31 cellular contexts compared by ENCODE assay signal in the genomic region with DNA sequence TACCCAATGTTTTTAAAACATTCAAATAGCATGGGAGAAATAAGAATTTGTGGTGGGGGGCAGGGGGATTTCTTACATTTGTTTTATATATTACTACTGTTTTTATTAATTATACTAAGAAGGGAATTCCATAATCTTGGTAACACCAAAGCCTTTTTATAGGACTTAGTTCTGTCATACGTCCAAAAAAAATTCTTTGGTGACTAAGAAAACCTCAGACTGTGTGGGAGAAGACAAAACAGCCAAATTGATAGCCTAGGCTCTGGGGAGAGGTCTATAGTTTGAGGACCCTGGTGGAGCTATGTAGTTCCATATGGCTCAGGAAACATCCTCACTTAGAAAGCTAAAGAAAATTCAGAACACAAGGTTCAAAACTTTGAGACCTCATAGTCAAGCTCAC. TPM values are rescaled to one million over a fixed set of nuclear protein-coding genes. Genes with fewer than 3 reads are reported as not detected.
DNase-seq lines count a peak whose midpoint lies in the region; ATAC-seq and TF ChIP-seq lines count a peak whose summit lies in the region.
"Had no signal": no experiment of that assay in that cellular context is flagged by ENCODE, and none has a peak within 500 bp of the region (broad histone marks: within the 10 kb centered on the region; RNA-seq: fewer than 3 reads in every experiment).

No MANE protein-coding gene starts in this region.

- H3K4me3 ChIP-seq in IMR-90 (ENCODE audit: insufficient read depth, low read depth, low read length) (no peak overlapping the region), adipocyte (ENCODE audit: low read length) (no peak overlapping the region), fibroblast of the aortic adventitia (ENCODE audit: low read depth, low read length) (no peak overlapping the region), HAP-1 (no peak overlapping the region)
- H3K4me3 ChIP-seq: BLaER1 treated with 17β-estradiol and CSF1 and Interleukin-3, amounts not matched to agents 10 nM and 100 nM; transverse colon had no signal

- peak overlapping the region; percentile 59; the same call in 1 of the 2 replicates for H3K18ac ChIP-seq in IMR-90 (ENCODE audit: low read depth, low read length)

- dilution Hi-C loops in IMR-90 (cut with HindIII; ENCODE audit: low sequenced_read_pairs, unreplicated experiment) = no loop called here

- WGBS in IMR-90 (ENCODE audit: extremely low coverage in 2 of 2, insufficient read length in 1 of 2), 2 experiments = no CpG with 5 or more reads among the region's 1 CpG

- H3K79me1 ChIP-seq in IMR-90 (ENCODE audit: low read depth in 1 of 2, low read length in 2 of 2) = no peaks in the 10 kb centered on the region

- no peak for TF ChIP-seq RAD21 in IMR-90 (IDR thresholded peaks at IDR 0.05; ENCODE audit: low read length)

- DNase-seq in AG08395 (ENCODE audit: low spot score) = peak; percentile 14
- DNase-seq in IMR-90 = peak; percentile 35
- DNase-seq in adipocyte (ENCODE audit: low read depth) = peak; percentile 20
- DNase-seq in fibroblast of the aortic adventitia (ENCODE audit: low read depth) = peak; percentile 24
- DNase-seq in H4 (ENCODE audit: low spot score) = no peak
- no peak for DNase-seq in inferior parietal cortex (ENCODE audit: extremely low spot score)
- DNase-seq in HAP-1 (ENCODE audit: low spot score in 2 of 2) = no peak
- no peak for DNase-seq in NCI-H1105 (lab: John Stamatoyannopoulos, UW)
- DNase-seq: activated CD8-positive, alpha-beta T cell treated with anti-CD3 and anti-CD28 coated beads, Interleukin-2, amount 10 ng/mL, durations not matched to agents 7 days and 5 days; anterior cingulate cortex; COR-L47; DMS79 treated with DMSO at 0.1 percent for 48 hours; glutamatergic neuron; GOT3; left ventricle myocardium superior; natural killer cell; NCI-H1417; NCI-H2081; NCI-H345; NCI-H748 treated with DMSO at 0.1 percent for 48 hours; occipital lobe; transverse colon had no signal

- peaks cover 4% of the 10 kb centered on the region; the same call in 1 of the 2 replicates for H3K9me1 ChIP-seq in IMR-90 (ENCODE audit: insufficient read depth, low read length)

- no peak overlapping the region for H3K9ac ChIP-seq in IMR-90 (ENCODE audit: low read depth, low read length)
- H3K9ac ChIP-seq in adipocyte (ENCODE audit: low read length) = no peak overlapping the region
- H3K9ac ChIP-seq: BLaER1 treated with 17β-estradiol and CSF1 and Interleukin-3, amounts not matched to agents 10 nM and 100 nM had no signal

- H3K4ac ChIP-seq in IMR-90 (ENCODE audit: low read depth, low read length) = no peak overlapping the region

- H2AK9ac ChIP-seq in IMR-90 (replicated peaks; ENCODE audit: low read depth, low read length, poor library complexity) = no peak overlapping the region

- POLR2A ChIA-PET in IMR-90 (lab: Charles Lee; ENCODE audit: unreplicated experiment) = no interaction called here

- in situ Hi-C loops in IMR-90 (cut with MboI; ENCODE audit: low sequenced_read_pairs) (no loop called here), HAP-1 (cut with MboI; ENCODE audit: low sequenced_read_pairs) (no loop called here)

- no peak overlapping the region for H2AK5ac ChIP-seq in IMR-90 (ENCODE audit: low read depth, low read length)

- CTCF ChIA-PET in IMR-90 (lab: Yijun Ruan, JAX) = interaction anchor here (0.6 to 1.2 kb wide), 2 partner anchors 26 to 143 kb away, joined by 3 read pairs; no protein-coding TSS in a partner anchor

- H2BK5ac ChIP-seq in IMR-90 (ENCODE audit: low read depth, low read length, poor library complexity, severe bottlenecking) = no peak overlapping the region

- no peak overlapping the region for H3K4me2 ChIP-seq in IMR-90 (ENCODE audit: low read depth, low read length)
- H3K4me2 ChIP-seq: BLaER1 treated with 17β-estradiol and CSF1 and Interleukin-3, amounts not matched to agents 10 nM and 100 nM had no signal

- H3K27ac ChIP-seq in IMR-90 (ENCODE audit: insufficient read depth, low read length) = no peak overlapping the region
- H3K27ac ChIP-seq: BLaER1 treated with 17β-estradiol and CSF1 and Interleukin-3, amounts not matched to agents 10 nM and 100 nM; RWPE1; transverse colon had no signal

- H3K4me1 ChIP-seq in IMR-90 (ENCODE audit: control insufficient read depth, insufficient read depth, low read length) (peaks cover 12% of the 10 kb centered on the region), adipocyte (ENCODE audit: control insufficient read depth, insufficient read depth, low read length) (peaks cover 14% of the 10 kb centered on the region), HAP-1 (no peaks in the 10 kb centered on the region)
- H3K4me1 ChIP-seq: BLaER1 treated with 17β-estradiol and CSF1 and Interleukin-3, amounts not matched to agents 10 nM and 100 nM; transverse colon had no signal

- H2BK15ac ChIP-seq in IMR-90 (ENCODE audit: low read depth, low read length) = peak overlapping the region; percentile 24; the same call in 1 of the 3 replicates

- H4K5ac ChIP-seq in IMR-90 (ENCODE audit: low read depth, low read length) = no peak overlapping the region

- H4K91ac ChIP-seq in IMR-90 (ENCODE audit: insufficient read depth, low read depth, low read length) = no peak overlapping the region

- 0 out of 2 replicates have a peak, but pooled peaks have one; percentile 21 for ATAC-seq in IMR-90 (ENCODE audit: low read depth)
- ATAC-seq: activated CD8-positive, alpha-beta T cell treated with anti-CD3 and anti-CD28 coated beads, Interleukin-2, amount 10 ng/mL, durations not matched to agents 7 days and 5 days; activated naive CD4-positive, alpha-beta T cell treated with anti-CD3 and anti-CD28 coated beads, Interleukin-2, amount 50 U/mL, for 72 hours; left ventricle myocardium superior; natural killer cell had no signal

- H3K9me3 ChIP-seq in IMR-90 (ENCODE audit: control insufficient read depth, insufficient read depth, low read length) = no peaks in the 10 kb centered on the region; the same call in 1 of the 2 replicates
- no peaks in the 10 kb centered on the region for H3K9me3 ChIP-seq in adipocyte (ENCODE audit: control insufficient read depth, low read length)
- H3K9me3 ChIP-seq in HAP-1 = no peaks in the 10 kb centered on the region
- H3K9me3 ChIP-seq: transverse colon had no signal

- H2BK20ac ChIP-seq in IMR-90 (ENCODE audit: low read depth, low read length) = 0 out of 2 replicates have a peak overlapping the region, but pooled peaks have one; percentile 13

- no peak overlapping the region for H3K56ac ChIP-seq in IMR-90 (ENCODE audit: extremely low read depth, insufficient read depth, low read length)

- no peak for TF ChIP-seq CTCF in IMR-90 (conservative IDR thresholded peaks at IDR 0.05; ENCODE audit: low read depth, low read length)
- no peak for TF ChIP-seq CTCF in fibroblast of the aortic adventitia (IDR thresholded peaks at IDR 0.05; ENCODE audit: insufficient read depth, low read length)

- intact Hi-C loops in IMR-90 (cut with micrococcal nuclease) = no loop called here

- no peak overlapping the region for H2AFZ ChIP-seq in IMR-90 (replicated peaks; ENCODE audit: low read length, poor library complexity)

- no peak overlapping the region for H2BK120ac ChIP-seq in IMR-90 (ENCODE audit: low read depth, low read length)

- H3K14ac ChIP-seq in IMR-90 (replicated peaks; ENCODE audit: low read depth, low read length) = 0 out of 2 replicates have a peak overlapping the region, but pooled peaks have one; percentile 1

- H3K27me3 ChIP-seq in IMR-90 (ENCODE audit: control insufficient read depth, insufficient read depth, low read length) (no peaks in the 10 kb centered on the region), adipocyte (replicated peaks; ENCODE audit: control insufficient read depth, insufficient read depth, low read length) (no peaks in the 10 kb centered on the region), HAP-1 (ENCODE audit: low read depth) (no peaks in the 10 kb centered on the region)
- H3K27me3 ChIP-seq: BLaER1 treated with 17β-estradiol and CSF1 and Interleukin-3, amounts not matched to agents 10 nM and 100 nM; transverse colon had no signal

- no peak for TF ChIP-seq POLR2A in IMR-90 (IDR thresholded peaks at IDR 0.05; ENCODE audit: low read depth, low read length)

- no peak overlapping the region for H4K8ac ChIP-seq in IMR-90 (ENCODE audit: low read depth in 2 of 2, low read length in 2 of 2)

- no peak overlapping the region for H3K23ac ChIP-seq in IMR-90 (ENCODE audit: low read depth, low read length)

- H3K36me3 ChIP-seq in IMR-90 (ENCODE audit: control insufficient read depth, insufficient read depth, low read length) (peaks cover 3% of the 10 kb centered on the region; the same call in 1 of the 2 replicates), adipocyte (ENCODE audit: control insufficient read depth, insufficient read depth, low read length, severe bottlenecking) (no peaks in the 10 kb centered on the region), HAP-1 (replicated peaks) (no peaks in the 10 kb centered on the region)
- H3K36me3 ChIP-seq: BLaER1 treated with 17β-estradiol and CSF1 and Interleukin-3, amounts not matched to agents 10 nM and 100 nM; transverse colon had no signal

- H4K20me1 ChIP-seq in IMR-90 (ENCODE audit: insufficient read depth, low read length) = no peaks in the 10 kb centered on the region
- H4K20me1 ChIP-seq: BLaER1 treated with 17β-estradiol and CSF1 and Interleukin-3, amounts not matched to agents 10 nM and 100 nM had no signal

- BruUV-seq in IMR-90 (replicated peaks; lab: Mats Ljungman, UMichigan) = no TSS peak

TF ChIP-seq in IMR-90, 13 proteins besides CTCF, POLR2A, EP300 and RAD21 (continues in another document):
- TF ChIP-seq MAZ (IDR thresholded peaks at IDR 0.05; ENCODE audit: borderline replicate concordance, low read depth, low read length) = no peak
- no peak for TF ChIP-seq RFX5 (IDR thresholded peaks at IDR 0.05; ENCODE audit: low read depth, low read length)
- no peak for TF ChIP-seq BHLHE40 (IDR thresholded peaks at IDR 0.05; ENCODE audit: low read depth, low read length)
- no peak for TF ChIP-seq NFE2L2 (IDR thresholded peaks at IDR 0.05; ENCODE audit: low read depth, low read length)
- TF ChIP-seq CEBPB (IDR thresholded peaks at IDR 0.05; ENCODE audit: low read depth, low read length) = no peak
- TF ChIP-seq SMC3 (IDR thresholded peaks at IDR 0.05; ENCODE audit: low read depth, low read length) = no peak
- no peak for TF ChIP-seq CHD1 (IDR thresholded peaks at IDR 0.05; ENCODE audit: low read depth, low read length)
- no peak for TF ChIP-seq MXI1 (IDR thresholded peaks at IDR 0.05; ENCODE audit: borderline replicate concordance, low read depth, low read length)

RNA-seq across cellular contexts. Expression of a gene that starts 23.4 kb away (rescaled TPM):
- total RNA-seq in IMR-90 (2012; rRNA removed) = not detected in 2 replicates
- not detected in 2 replicates for polyA plus RNA-seq in IMR-90 (2012; rRNA removed)
- not detected in 2 replicates for polyA plus RNA-seq in IMR-90 (2012; cell fraction: cytosol; rRNA removed)
- polyA plus RNA-seq in IMR-90 (2012; cell fraction: nucleus; rRNA removed; ENCODE audit: low replicate concordance) = not detected in 2 replicates
- not detected in 2 replicates for total RNA-seq in fibroblast of the aortic adventitia (ENCODE audit: low replicate concordance)
- not detected in 2 replicates for total RNA-seq in H4 (2014; rRNA removed; shearing (Covaris generic))
- total RNA-seq: activated CD8-positive, alpha-beta T cell treated with anti-CD3 and anti-CD28 coated beads, Interleukin-2, amount 10 ng/mL, durations not matched to agents 7 days and 5 days; activated naive CD4-positive, alpha-beta T cell treated with anti-CD3 and anti-CD28 coated beads, Interleukin-2, amount 50 U/mL, for 72 hours; activated T-helper 2 cell treated with anti-CD3 and anti-CD28 coated beads, Interferon-gamma antibody, Interleukin-2, Interleukin-4, amounts not matched to agents 10 μg/mL and 5 μg/mL and 100 μg/mL, durations not matched to agents 14 hours and 24 hours and 36 hours; dermis microvascular lymphatic vessel endothelial cell; fibroblast of lung; left ventricle myocardium superior; natural killer cell; occipital lobe; pulmonary artery endothelial cell; skeletal muscle tissue; transverse colon had no signal
- polyA plus RNA-seq: fibroblast of lung, keratinocyte had no signal

Comparison
In these comparisons a context has a peak if more than half of its experiments do, and no peak if none do; other contexts are left out.
1. DNase-seq: peak in AG08395 (single experiment), IMR-90 (single experiment), adipocyte (single experiment) and fibroblast of the aortic adventitia (single experiment); none in H4 (single experiment), inferior parietal cortex (single experiment), HAP-1 (0 of 2) and NCI-H1105 (single experiment).